7 cellular contexts compared by ENCODE assay signal in genomic region chr15:83837946-83838571, GRCh38.
DNase-seq lines count a peak whose midpoint lies in the region; ATAC-seq and TF ChIP-seq lines count a peak whose summit lies in the region.

No MANE protein-coding gene starts in this region.

- no peak overlapping the region for H3K18ac ChIP-seq in mesendoderm (ENCODE audit: low read length)

- no peak overlapping the region for H3K4me2 ChIP-seq in mesendoderm (ENCODE audit: low read length)

- H3K9me3 ChIP-seq in breast epithelium, result no peaks in the 10 kb centered on the region

- no peak overlapping the region for H3K56ac ChIP-seq in mesendoderm (ENCODE audit: low read length)

- H3K79me2 ChIP-seq in mesendoderm (ENCODE audit: control insufficient read depth, insufficient read depth, low read length), result no peaks in the 10 kb centered on the region

- DNase-seq in GM10248 (ENCODE audit: extremely low spot score) (peak; percentile 18), Kasumi-1 (lab: John Stamatoyannopoulos, UW) (peak; percentile 19 to 24), breast epithelium (ENCODE audit: low spot score in 2 of 2) (no peak), mesendoderm (peak; percentile 67)
- DNase-seq in stimulated activated CD4-positive, alpha-beta T cell treated with anti-CD3 and anti-CD28 coated beads, Interleukin-12 subunit alpha, Interleukin-12 subunit beta, amount 100 ng/mL, for 4 hours, result no peak

- no peak overlapping the region for H2BK5ac ChIP-seq in mesendoderm (ENCODE audit: low read length)

- intact Hi-C loops in breast epithelium (cut with DNase I; ENCODE audit: low total_unique reads), result loop anchor here (5.0 kb wide), 1 partner anchor 381 kb away; no protein-coding TSS in a partner anchor

- POLR2A ChIA-PET in GM10248 (lab: Yijun Ruan, JAX), result no interaction called here

- H3K27ac ChIP-seq in breast epithelium, result no peak overlapping the region
- H3K27ac ChIP-seq in mesendoderm (ENCODE audit: low read depth, low read length), result no peak overlapping the region

- H3K9ac ChIP-seq in mesendoderm (ENCODE audit: low read length), result no peak overlapping the region

- TF ChIP-seq POLR2A in breast epithelium (IDR thresholded peaks at IDR 0.05), result no peak

- no peak overlapping the region for H3K4me3 ChIP-seq in breast epithelium
- no peak overlapping the region for H3K4me3 ChIP-seq in mesendoderm (ENCODE audit: low read length)

- H2BK15ac ChIP-seq in mesendoderm (replicated peaks; ENCODE audit: low read depth), result no peak overlapping the region

- H3K36me3 ChIP-seq in breast epithelium, result no peaks in the 10 kb centered on the region
- H3K36me3 ChIP-seq in mesendoderm (ENCODE audit: control insufficient read depth, insufficient read depth, low read length), result no peaks in the 10 kb centered on the region

- H3K4ac ChIP-seq in mesendoderm (ENCODE audit: low read depth, low read length), result no peak overlapping the region

- H3K4me1 ChIP-seq in breast epithelium (no peaks in the 10 kb centered on the region), mesendoderm (ENCODE audit: control insufficient read depth, low read depth, low read length) (no peaks in the 10 kb centered on the region)

- H4K5ac ChIP-seq in mesendoderm (ENCODE audit: low read length), result no peak overlapping the region

- H2AK5ac ChIP-seq in mesendoderm (ENCODE audit: low read length), result no peak overlapping the region

- H2BK120ac ChIP-seq in mesendoderm (ENCODE audit: low read depth, low read length), result no peak overlapping the region

- H3K79me1 ChIP-seq in mesendoderm (ENCODE audit: low read length), result no peaks in the 10 kb centered on the region

- H4K8ac ChIP-seq in mesendoderm (ENCODE audit: low read depth, low read length), result no peak overlapping the region

- H3K23ac ChIP-seq in mesendoderm (ENCODE audit: low read length), result no peak overlapping the region

- WGBS in mesendoderm (ENCODE audit: extremely low coverage, insufficient coverage, low lambda C conversion rate), result no CpG with 5 or more reads among the region's 8 CpGs

- ATAC-seq in HG03045 (IDR thresholded peaks at IDR 0.05; ENCODE audit: unreplicated experiment) (no peak), GM21619 (IDR thresholded peaks at IDR 0.05; ENCODE audit: unreplicated experiment) (no peak)

- CTCF ChIA-PET in GM10248 (lab: Yijun Ruan, JAX), result interaction anchor here (0.9 to 1.2 kb wide), 2 partner anchors 9 to 17 kb away, joined by 3 read pairs; no protein-coding TSS in a partner anchor

- TF ChIP-seq CTCF in GM10248 (IDR thresholded peaks at IDR 0.05; ENCODE audit: control extremely low read depth, extremely low read depth, low read depth, missing control alignments), result peak; percentile 19
- peak in 2 of 3 donors; percentile 22 to 32 for TF ChIP-seq CTCF in breast epithelium (IDR thresholded peaks at IDR 0.05)

- H3K27me3 ChIP-seq in breast epithelium, result no peaks in the 10 kb centered on the region
- H3K27me3 ChIP-seq in mesendoderm (ENCODE audit: insufficient read depth, low read length, poor library complexity), result no peaks in the 10 kb centered on the region

Comparison
In these comparisons a context has a peak if more than half of its experiments do, and no peak if none do; other contexts are left out.
1. DNase-seq: peak in GM10248 (single experiment), Kasumi-1 (2 of 2) and mesendoderm (single experiment); none in breast epithelium (0 of 2) and stimulated activated CD4-positive, alpha-beta T cell treated with anti-CD3 and anti-CD28 coated beads, Interleukin-12 subunit alpha, Interleukin-12 subunit beta, amount 100 ng/mL, for 4 hours (single experiment).